30 cellular contexts compared by ENCODE assay signal in the genomic region with DNA sequence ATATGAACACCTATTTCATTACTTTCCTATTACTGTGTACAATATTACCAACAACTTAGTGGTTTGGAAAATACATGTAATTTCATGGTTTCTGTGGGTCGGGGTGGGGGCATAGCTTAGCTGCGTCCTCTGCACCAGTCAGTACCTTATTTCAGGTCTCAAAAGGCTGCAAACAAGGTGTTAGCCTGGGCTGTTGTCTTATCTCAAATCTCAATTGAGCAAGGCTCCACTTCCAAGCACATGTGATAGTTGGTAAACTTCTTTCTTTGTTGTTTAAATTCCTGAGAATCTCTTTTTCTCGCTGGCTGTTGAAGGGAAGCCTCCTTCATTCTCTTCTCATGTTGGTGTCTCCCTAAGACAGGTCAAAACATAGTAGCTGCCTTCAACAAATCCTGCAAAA.
"Had no signal": no experiment of that assay in that cellular context is flagged by ENCODE, and none has a peak within 500 bp of the region (broad histone marks: within the 10 kb centered on the region; RNA-seq: fewer than 3 reads in every experiment).

No MANE protein-coding gene starts in this region.

- DNase-seq: activated CD4-positive, alpha-beta T cell treated with anti-CD3 and anti-CD28 coated beads, Interleukin-2, amount 10 ng/mL, durations not matched to agents 24 days and 14 days; activated CD4-positive, alpha-beta T cell treated with anti-CD3 and anti-CD28 coated beads, Interleukin-2, amount 50 U/mL, for 4 hours; activated CD8-positive, alpha-beta T cell treated with anti-CD3 and anti-CD28 coated beads, Interleukin-2, amount 10 ng/mL, durations not matched to agents 7 days and 5 days; activated gamma-delta T cell; activated naive CD4-positive, alpha-beta T cell treated with Interleukin-2 at 50 U/mL for 16 hours; activated naive CD8-positive, alpha-beta T cell treated with anti-CD3 and anti-CD28 coated beads, Interleukin-2, amount 10 ng/mL, durations not matched to agents 7 days and 5 days; activated T-cell treated with anti-CD3 and anti-CD28 coated beads, Interleukin-2, amount 50 U/mL, for 24 hours; body of pancreas; MM.1S; MV-4-11; NCI-H1092; NCI-H1436 treated with DMSO at 0.1 percent for 48 hours; NCI-H1694 treated with DMSO at 0.1 percent for 48 hours; NCI-H2029; NCI-H345; NCI-H510A; NCI-H526; NCI-H748 treated with DMSO at 0.1 percent for 48 hours; NK-92 treated with Interleukin-12 subunit alpha and Interleukin-12 subunit beta, amount 100 ng/mL, for 24 hours; PC-9; Right ventricle myocardium superior; SW 1271; T-helper 1 cell; T-helper 2 cell; T-helper 9 cell; WERI-Rb-1 had no signal

- H3K4me2 ChIP-seq: KMS-11, PC-9 had no signal

- H3K9ac ChIP-seq: KMS-11 had no signal

- H3K27ac ChIP-seq: body of pancreas, breast epithelium, KMS-11, PC-9, WERI-Rb-1 had no signal

- H3K9me3 ChIP-seq: body of pancreas, breast epithelium had no signal

- H3K36me3 ChIP-seq: breast epithelium, WERI-Rb-1 had no signal

- H3K27me3 ChIP-seq: body of pancreas, breast epithelium had no signal

- ATAC-seq: activated CD8-positive, alpha-beta T cell treated with anti-CD3 and anti-CD28 coated beads, Interleukin-2, amount 10 ng/mL, durations not matched to agents 7 days and 5 days; body of pancreas had no signal

- H3K4me3 ChIP-seq: body of pancreas, breast epithelium, PC-9 had no signal

- H3K4me1 ChIP-seq: body of pancreas, breast epithelium had no signal

- FAIRE-seq: astrocyte, RCC 7860 had no signal

- H2AFZ ChIP-seq: PC-9 had no signal
